Comparison of ENCODE assay signal across 23 cellular contexts in the genomic region with DNA sequence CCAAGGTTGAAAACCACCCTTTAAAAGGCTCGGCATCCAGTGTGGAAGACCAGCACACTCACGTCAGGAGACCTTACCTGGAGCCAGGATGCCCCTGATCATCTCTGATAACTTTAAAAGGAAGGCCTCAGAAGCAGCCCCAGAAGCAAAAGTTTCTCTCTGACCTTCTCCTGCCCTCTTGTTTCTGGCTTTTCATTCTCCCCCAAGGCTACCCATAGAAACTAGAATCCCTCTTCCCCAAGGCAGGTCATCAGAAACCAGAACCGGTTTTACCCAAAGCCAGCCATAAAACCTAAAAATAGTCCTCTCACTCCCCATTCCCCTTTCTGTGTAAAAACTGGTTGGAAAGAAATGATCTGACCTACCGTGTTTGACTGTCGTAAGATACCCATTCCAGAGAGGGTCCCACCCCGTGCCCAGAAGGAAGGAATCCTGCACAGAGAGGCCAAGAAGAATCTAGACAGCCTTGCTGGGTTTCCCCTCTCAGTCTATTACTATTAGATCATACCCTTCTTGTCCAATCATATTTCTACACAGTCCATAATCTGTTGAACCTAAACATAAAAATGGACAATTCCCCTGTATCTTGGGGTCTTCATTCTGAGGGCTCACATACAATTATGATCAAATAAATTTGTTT. TPM values are rescaled to one million over a fixed set of nuclear protein-coding genes. Genes with fewer than 3 reads are reported as not detected.
A peak's percentile ranks its signal among the peaks of the same experiment; 100 is the strongest.
DNase-seq lines count a peak whose midpoint lies in the region; ATAC-seq, FAIRE-seq and TF ChIP-seq lines count a peak whose summit lies in the region.
"Had no signal": no experiment of that assay in that cellular context is flagged by ENCODE, and none has a peak within 500 bp of the region (broad histone marks: within the 10 kb centered on the region; RNA-seq: fewer than 3 reads in every experiment).

No MANE protein-coding gene starts in this region.

- no peak overlapping the region for H2AFZ ChIP-seq in GM12878 (ENCODE audit: control insufficient read depth, low read depth, low read length)

- no peak for TF ChIP-seq POLR2A in GM12878 (IDR thresholded peaks at IDR 0.05; ENCODE audit: low read depth, low read length)

- BruUV-seq in GM12878 (replicated peaks; lab: Mats Ljungman, UMichigan): no TSS peak

- H3K27ac Mint-ChIP-seq in nephron progenitor cell: peak overlapping the region; percentile 83
- H3K27ac Mint-ChIP-seq: HFFc6 had no signal

- no peak for DNase-seq in GM19239 (ENCODE audit: insufficient read length, low spot score)
- DNase-seq in GM12878 (ENCODE audit: low read depth, low spot score): no peak
- DNase-seq in nephron progenitor cell: no peak
- no peak for DNase-seq in activated CD8-positive, alpha-beta memory T cell treated with anti-CD3 and anti-CD28 coated beads, Interleukin-2, amount 50 U/mL, for 48 hours
- DNase-seq in activated CD4-positive, alpha-beta T cell treated with anti-CD3 and anti-CD28 coated beads for 1 hour: no peak
- no peak for DNase-seq in NCI-H526 treated with DMSO at 0.1 percent for 48 hours (lab: John Stamatoyannopoulos, UW)
- no peak for DNase-seq in glomerular visceral epithelial cell (ENCODE audit: extremely low spot score)
- DNase-seq: Calu3; CD4-positive, alpha-beta memory T cell; DMS153; HFFc6; Kasumi-1; NCI-H1417; NCI-H187; NCI-H2107; NCI-H510A; NCI-H748 treated with DMSO at 0.1 percent for 48 hours; NK-92 treated with Interleukin-12 subunit alpha and Interleukin-12 subunit beta, amount 100 ng/mL, for 24 hours; SIG-M5 had no signal

- no peaks in the 10 kb centered on the region for H4K20me1 ChIP-seq in GM12878 (ENCODE audit: control insufficient read depth, insufficient read depth)
- H4K20me1 ChIP-seq: BLaER1 had no signal

- H3K9ac ChIP-seq in GM12878 (ENCODE audit: control insufficient read depth, insufficient read depth, low read length): no peak overlapping the region
- H3K9ac ChIP-seq: BLaER1 had no signal

- RAD21 ChIA-PET in GM12878 (lab: Charles Lee; ENCODE audit: unreplicated experiment): no interaction called here

- peak; percentile 43 for ATAC-seq in GM12878
- ATAC-seq: Panc1, SK-N-SH treated with all-trans-retinoic acid at 6 μM for 48 hours had no signal

- no peak for TF ChIP-seq RAD21 in GM12878 (IDR thresholded peaks at IDR 0.05; ENCODE audit: insufficient read depth, low read depth, low read length)

- 48% methylated on average over 6 of the region's 6 CpGs for WGBS in GM12878 (ENCODE audit: insufficient coverage, insufficient replicate concordance, low lambda C conversion rate, missing lambda C conversion rate)

- no peak for TF ChIP-seq CTCF in GM12878 (IDR thresholded peaks at IDR 0.05 in 2 of 3, conservative IDR thresholded peaks at IDR 0.05 in 1 of 3; ENCODE audit: control insufficient read depth in 2 of 3, extremely low read depth in 1 of 3, insufficient read depth in 1 of 3, low read depth in 3 of 3, low read length in 3 of 3)
- TF ChIP-seq CTCF in nephron progenitor cell (IDR thresholded peaks at IDR 0.05): no peak

- no peaks in the 10 kb centered on the region for H3K27me3 Mint-ChIP-seq in nephron progenitor cell (ENCODE audit: low read depth, poor library complexity)

- 0 out of 2 replicates have a peak overlapping the region, but pooled peaks have one; percentile 2 for H3K4me2 ChIP-seq in GM12878 (ENCODE audit: control insufficient read depth, insufficient read depth)
- H3K4me2 ChIP-seq: BLaER1 had no signal

- H3K4me3 ChIP-seq in GM12878: no peak overlapping the region
- H3K4me3 ChIP-seq: BLaER1 had no signal

- no peak for TF ChIP-seq EP300 in GM12878 (IDR thresholded peaks at IDR 0.05; ENCODE audit: borderline replicate concordance in 1 of 2, control insufficient read depth in 1 of 2, low read depth in 2 of 2, low read length in 2 of 2)

- H3K27ac ChIP-seq in GM12878 (ENCODE audit: control insufficient read depth, insufficient read depth): no peak overlapping the region
- H3K27ac ChIP-seq: BLaER1 had no signal

- peak; percentile 14 for FAIRE-seq in GM19239 (lab: Jason Lieb, UNC)
- FAIRE-seq in GM12878 (lab: Jason Lieb, UNC): peak; percentile 7
- FAIRE-seq: G401.6 had no signal

- H3K4me1 Mint-ChIP-seq in nephron progenitor cell: peaks cover 38% of the 10 kb centered on the region
- H3K4me1 Mint-ChIP-seq: CD4-positive, alpha-beta memory T cell had no signal

- no peak overlapping the region for H3K4me3 Mint-ChIP-seq in nephron progenitor cell
- H3K4me3 Mint-ChIP-seq: HFFc6 had no signal

- peaks cover 35% of the 10 kb centered on the region for H3K36me3 Mint-ChIP-seq in nephron progenitor cell (ENCODE audit: low read depth)

- H3K4me1 ChIP-seq in GM12878 (ENCODE audit: control insufficient read depth, insufficient read depth, low read length): peaks cover 7% of the 10 kb centered on the region; the same call in 1 of the 2 replicates
- H3K4me1 ChIP-seq: BLaER1 had no signal

- no peaks in the 10 kb centered on the region; a peak in 1 of 4 replicates for H3K27me3 ChIP-seq in GM12878 (replicated peaks in 1 of 2; ENCODE audit: control insufficient read depth in 2 of 2, insufficient read depth in 2 of 2, low read length in 1 of 2)
- H3K27me3 ChIP-seq: BLaER1 had no signal

- CTCF ChIA-PET in GM12878 (lab: Yijun Ruan, JAX): interaction anchor here (0.9 to 21.3 kb wide), 3 partner anchors 8 to 69 kb away, joined by 3 to 852 read pairs (median 10); no protein-coding TSS in a partner anchor

- POLR2A ChIA-PET in GM12878 (lab: Charles Lee): interaction anchor here (0.9 kb wide), 1 partner anchor 15 kb away, joined by 7 read pairs; no protein-coding TSS in a partner anchor

- H3K9me3 Mint-ChIP-seq in nephron progenitor cell: no peaks in the 10 kb centered on the region
- H3K9me3 Mint-ChIP-seq: CD4-positive, alpha-beta memory T cell; HFFc6 had no signal

- intact Hi-C loops in GM12878 (cut with micrococcal nuclease; ENCODE audit: unreplicated experiment): no loop called here

- H3K36me3 ChIP-seq in GM12878 (ENCODE audit: control insufficient read depth in 2 of 2, insufficient read depth in 2 of 2, low read length in 1 of 2): no peaks in the 10 kb centered on the region

- H3K79me2 ChIP-seq in GM12878 (ENCODE audit: control insufficient read depth, insufficient read depth, low read length): no peaks in the 10 kb centered on the region

- SMC1A ChIA-PET in GM12878 (lab: Charles Lee; ENCODE audit: uncharacterized antibody, unreplicated experiment): interaction anchor here (0.8 to 1.0 kb wide), 3 partner anchors 8 to 15 kb away, joined by 3 to 4 read pairs (median 3); no protein-coding TSS in a partner anchor

- in situ Hi-C loops in GM12878 (cut with MboI): no loop called here

- H3K9me3 ChIP-seq in GM12878 (replicated peaks; ENCODE audit: control insufficient read depth, insufficient read depth, low read length): no peaks in the 10 kb centered on the region
- H3K9me3 ChIP-seq: BLaER1 had no signal

TF ChIP-seq in GM12878, 131 proteins besides CTCF, POLR2A, EP300 and RAD21 (continues in another document):
- TF ChIP-seq MTA3 (IDR thresholded peaks at IDR 0.05; ENCODE audit: borderline replicate concordance, low read length) (no peak), BCL11A (IDR thresholded peaks at IDR 0.05; ENCODE audit: low read depth, low read length) (no peak), STAT1 (conservative IDR thresholded peaks at IDR 0.05) (no peak), ZNF217 (IDR thresholded peaks at IDR 0.05) (no peak), SUZ12 (IDR thresholded peaks at IDR 0.05; ENCODE audit: unreplicated experiment) (no peak)

RNA-seq across cellular contexts. Expression of a gene that starts 17.5 kb away (rescaled TPM):
- 100 and 110 TPM in 2 replicates for total RNA-seq in GM12878 (2013; cell fraction: nucleolus; rRNA removed)
- total RNA-seq in GM12878 (2014; rRNA removed) (12.5 and 13.3 TPM in 2 replicates), GM12878 (2014; rRNA removed; fragmentation: Illumina TruSeq; extraction: Trizol) (8.0 and 8.1 TPM in 2 replicates), GM12878 (2021) (30.0 and 31.7 TPM in 2 replicates)
- polyA plus RNA-seq in GM12878 (2011; ENCODE audit: low read depth): 7.3 TPM
- polyA plus RNA-seq in GM12878 (2011; rRNA removed) (18.8 and 27.8 TPM in 2 replicates), GM12878 (2014; fragmentation: Illumina TruSeq; extraction: Trizol) (8.6 and 16.9 TPM in 2 replicates), GM12878 (2014; fragmentation: Nextera tagmentation; extraction: Ambion mirVana) (1 to 10 TPM; 2.5 to 2.6 TPM), GM12878 (2014; rRNA removed) (21.1 and 23.3 TPM in 2 replicates), GM12878 (2016; fragmentation: Nextera tagmentation; extraction: Ambion mirVana) (10 to 100 TPM; 19.0 to 22.0 TPM)
- polyA plus RNA-seq in GM12878 (2011; cell fraction: cytosol; rRNA removed): 31.9 and 34.2 TPM in 2 replicates
- polyA plus RNA-seq in GM12878 (2011; cell fraction: nucleus; rRNA removed): 45.1 and 52.6 TPM in 2 replicates
- 11.9 and 19.2 TPM in 2 replicates for polyA plus RNA-seq in GM12878 (2012)
- polyA minus RNA-seq in GM12878 (2011; rRNA and poly(A)+ RNA removed): 21.3 and 31.5 TPM in 2 replicates
- 8.9 and 10.2 TPM in 2 replicates for polyA minus RNA-seq in GM12878 (2011; cell fraction: cytosol; rRNA and poly(A)+ RNA removed)
- 17.2 and 26.6 TPM in 2 replicates for polyA minus RNA-seq in GM12878 (2011; cell fraction: nucleus; rRNA and poly(A)+ RNA removed)

RNA-seq across cellular contexts. Expression of a gene that starts 28.2 kb away (rescaled TPM):
- total RNA-seq in GM12878 (2013; cell fraction: nucleolus; rRNA removed): 4.0 and 4.3 TPM in 2 replicates
- total RNA-seq in GM12878 (2014; rRNA removed) (6.9 and 11.1 TPM in 2 replicates), GM12878 (2014; rRNA removed; fragmentation: Illumina TruSeq; extraction: Trizol) (14.7 and 15.6 TPM in 2 replicates), GM12878 (2021) (11.0 and 11.4 TPM in 2 replicates)
- polyA plus RNA-seq in GM12878 (2011; ENCODE audit: low read depth): 12.7 TPM
- polyA plus RNA-seq in GM12878 (2011; rRNA removed) (2.8 and 3.4 TPM in 2 replicates), GM12878 (2014; fragmentation: Illumina TruSeq; extraction: Trizol) (15.6 and 17.8 TPM in 2 replicates), GM12878 (2014; fragmentation: Nextera tagmentation; extraction: Ambion mirVana) (10 to 100 TPM in 1 of 2 experiments, 1 to 10 TPM in 1; 5.1 to 10.0 TPM), GM12878 (2014; rRNA removed) (10.0 and 12.6 TPM in 2 replicates), GM12878 (2016; fragmentation: Nextera tagmentation; extraction: Ambion mirVana) (10 to 100 TPM; 10.9 to 13.7 TPM)
- polyA plus RNA-seq in GM12878 (2011; cell fraction: cytosol; rRNA removed): 1.3 and 1.6 TPM in 2 replicates
- polyA plus RNA-seq in GM12878 (2011; cell fraction: nucleus; rRNA removed): 0.45 and 0.51 TPM in 2 replicates
- 17.3 and 17.8 TPM in 2 replicates for polyA plus RNA-seq in GM12878 (2012)
- 0.73 and 1.1 TPM in 2 replicates for polyA minus RNA-seq in GM12878 (2011; rRNA and poly(A)+ RNA removed)
- polyA minus RNA-seq in GM12878 (2011; cell fraction: cytosol; rRNA and poly(A)+ RNA removed): not detected in 2 replicates
- polyA minus RNA-seq in GM12878 (2011; cell fraction: nucleus; rRNA and poly(A)+ RNA removed): 0.24 and 0.38 TPM in 2 replicates
